Comparison of ENCODE assay signal across 21 cellular contexts in genomic region chr5:13325765-13326164, GRCh38.
"Had no signal": no experiment of that assay in that cellular context is flagged by ENCODE, and none has a peak within 500 bp of the region (broad histone marks: within the 10 kb centered on the region; RNA-seq: fewer than 3 reads in every experiment).

No MANE protein-coding gene starts in this region.

- H3K27me3 Mint-ChIP-seq: activated CD4-positive, alpha-beta T cell treated with anti-CD3 and anti-CD28 coated beads, Interleukin-2, amount 10 ng/mL, durations not matched to agents 7 days and 5 days; brain; stimulated activated naive CD8-positive, alpha-beta T cell treated with anti-CD3 and anti-CD28 coated beads, Interleukin-15, amount 100 ng/mL, for 72 hours had no signal

- ATAC-seq: esophagus mucosa; left ventricle myocardium superior; stimulated activated naive CD8-positive, alpha-beta T cell treated with anti-CD3 and anti-CD28 coated beads, Interleukin-15, amount 100 ng/mL, for 72 hours had no signal

- H3K36me3 ChIP-seq: adrenal gland, neural progenitor cell, ovary had no signal

- FAIRE-seq: islet of Langerhans, TTC549 had no signal

- H3K4me3 Mint-ChIP-seq: activated CD4-positive, alpha-beta T cell treated with anti-CD3 and anti-CD28 coated beads, Interleukin-2, amount 10 ng/mL, durations not matched to agents 7 days and 5 days; brain; neural progenitor cell; stimulated activated naive CD8-positive, alpha-beta T cell treated with anti-CD3 and anti-CD28 coated beads, Interleukin-15, amount 100 ng/mL, for 72 hours had no signal

- H3K4me1 Mint-ChIP-seq: activated CD4-positive, alpha-beta T cell treated with anti-CD3 and anti-CD28 coated beads, Interleukin-2, amount 10 ng/mL, durations not matched to agents 7 days and 5 days; brain; stimulated activated naive CD8-positive, alpha-beta T cell treated with anti-CD3 and anti-CD28 coated beads, Interleukin-15, amount 100 ng/mL, for 72 hours had no signal

- H3K27me3 ChIP-seq: adrenal gland, neural progenitor cell, ovary, testis had no signal

- H3K27ac Mint-ChIP-seq: activated CD4-positive, alpha-beta T cell treated with anti-CD3 and anti-CD28 coated beads, Interleukin-2, amount 10 ng/mL, durations not matched to agents 7 days and 5 days; activated T-helper 2 cell treated with anti-CD3 and anti-CD28 coated beads, Interferon-gamma antibody, Interleukin-2, Interleukin-4, amounts not matched to agents 10 μg/mL and 5 μg/mL and 100 μg/mL, durations not matched to agents 14 hours and 24 hours and 36 hours; brain; neural progenitor cell; stimulated activated naive CD8-positive, alpha-beta T cell treated with anti-CD3 and anti-CD28 coated beads, Interleukin-15, amount 100 ng/mL, for 72 hours had no signal

- H3K36me3 Mint-ChIP-seq: brain, neural progenitor cell had no signal

- DNase-seq: activated CD4-positive, alpha-beta T cell treated with anti-CD3 and anti-CD28 coated beads, Interleukin-2, amount 10 ng/mL, durations not matched to agents 7 days and 5 days; activated CD4-positive, CD25-positive, alpha-beta regulatory T cell; activated naive CD4-positive, alpha-beta T cell treated with anti-CD3 and anti-CD28 coated beads, Interleukin-2, amount 50 U/mL, for 16 hours; activated T-cell treated with anti-CD3 and anti-CD28 coated beads for 4 hours; adrenal gland; dermis blood vessel endothelial cell; foreskin fibroblast; head of caudate nucleus; left ventricle myocardium superior; ovary; stimulated activated CD4-positive, alpha-beta T cell treated with anti-CD3 and anti-CD28 coated beads, Interleukin-15, amount 100 ng/mL, for 24 hours; stimulated activated CD4-positive, alpha-beta T cell treated with anti-CD3 and anti-CD28 coated beads, Interleukin-4, amount 100 ng/mL, for 4 hours; stimulated activated naive CD8-positive, alpha-beta T cell treated with anti-CD3 and anti-CD28 coated beads, Interleukin-15, amount 100 ng/mL, for 72 hours; T-helper 2 cell; testis had no signal

- H3K4me3 ChIP-seq: adrenal gland, neural progenitor cell, ovary, testis had no signal
